In the genomic region with DNA sequence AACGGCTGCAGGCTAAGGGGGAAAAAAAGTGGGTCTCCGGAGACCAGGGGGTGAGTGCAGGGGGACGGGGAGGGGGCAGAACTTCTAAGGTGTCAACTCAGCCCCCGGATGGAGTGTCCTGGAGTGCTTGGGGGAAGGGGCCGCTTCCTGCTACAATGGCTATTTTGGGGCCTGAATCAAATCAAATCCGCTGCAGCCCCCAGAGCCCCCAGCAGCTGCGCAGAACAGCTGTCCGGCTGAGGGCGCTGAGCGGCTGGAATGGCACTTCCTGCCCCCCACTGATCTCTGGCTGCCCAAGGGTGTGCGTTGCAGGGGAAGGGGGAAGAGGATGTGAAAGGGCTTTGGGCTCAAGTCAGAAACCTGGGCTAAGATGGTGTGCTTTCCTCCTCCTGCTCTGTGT, we compare ENCODE assay signal across 1 cellular context.
TF ChIP-seq lines count a peak whose summit lies in the region.

No MANE protein-coding gene starts in this region.

TF ChIP-seq in HepG2, 621 proteins besides CTCF, POLR2A, EP300 and RAD21:
- TF ChIP-seq SMARCE1 (IDR thresholded peaks at IDR 0.05; ENCODE audit: borderline replicate concordance) = no peak
- no peak for TF ChIP-seq ZNF225 (CRISPR knock-in tag; IDR thresholded peaks at IDR 0.05)
- TF ChIP-seq MEIS1 (CRISPR knock-in tag; IDR thresholded peaks at IDR 0.05; ENCODE audit: borderline replicate concordance) = no peak
- TF ChIP-seq ZNF788 (CRISPR knock-in tag; IDR thresholded peaks at IDR 0.05; ENCODE audit: borderline replicate concordance) = no peak
- TF ChIP-seq ZNF496 (CRISPR knock-in tag; IDR thresholded peaks at IDR 0.05; ENCODE audit: insufficient replicate concordance) = no peak
- no peak for TF ChIP-seq NFE2 (CRISPR knock-in tag; IDR thresholded peaks at IDR 0.05)
